In genomic region chr13:78398743-78399410, GRCh38 we compare ENCODE assay signal across 11 cellular contexts.
DNase-seq lines count a peak whose midpoint lies in the region; ATAC-seq and TF ChIP-seq lines count a peak whose summit lies in the region.
"Had no signal": no experiment of that assay in that cellular context is flagged by ENCODE, and none has a peak within 500 bp of the region (broad histone marks: within the 10 kb centered on the region; RNA-seq: fewer than 3 reads in every experiment).

No MANE protein-coding gene starts in this region.

- H3K9me2 ChIP-seq in GM23338 (ENCODE audit: insufficient read depth) = 0 out of 2 replicates have a peak, but pooled peaks cover 5% of the 10 kb centered on the region

- H3K36me3 Mint-ChIP-seq in GM23338 (ENCODE audit: low read depth) (no peaks in the 10 kb centered on the region), Calu3 (ENCODE audit: insufficient read depth, unreplicated experiment) (no peaks in the 10 kb centered on the region)
- no peaks in the 10 kb centered on the region for H3K36me3 Mint-ChIP-seq in activated T-helper 17 cell treated with anti-CD3 and anti-CD28 coated beads, Interleukin-2, amount 50 U/mL, for 72 hours (ENCODE audit: low read depth)

- CTCF ChIA-PET in Calu3 (lab: Charles Lee) = no interaction called here

- TF ChIP-seq CTCF in GM23338 (conservative IDR thresholded peaks at IDR 0.05; ENCODE audit: low read depth in 2 of 2) (no peak), Calu3 (IDR thresholded peaks at IDR 0.05; ENCODE audit: unreplicated experiment) (no peak)

- peak; percentile 19 for DNase-seq in OCI-M1 (lab: John Stamatoyannopoulos, UW)
- no peak for DNase-seq in NCI-H524 (lab: John Stamatoyannopoulos, UW)
- DNase-seq in GM23338 (ENCODE audit: low spot score) = no peak
- no peak for DNase-seq in Calu3
- DNase-seq: activated CD4-positive, alpha-beta T cell treated with anti-CD3 and anti-CD28 coated beads for 48 hours; activated naive CD4-positive, alpha-beta T cell treated with anti-CD3 and anti-CD28 coated beads, Interleukin-2, amount 50 U/mL, for 16 hours had no signal

- H3K4me1 ChIP-seq in GM23338 (ENCODE audit: insufficient read depth) = 0 out of 2 replicates have a peak, but pooled peaks cover 4% of the 10 kb centered on the region
- H3K4me1 ChIP-seq: parathyroid adenoma had no signal

- ATAC-seq in GM19025 (IDR thresholded peaks at IDR 0.05; ENCODE audit: low read depth, unreplicated experiment) = peak; percentile 94
- peak; percentile 97 for ATAC-seq in GM21723 (IDR thresholded peaks at IDR 0.05; ENCODE audit: unreplicated experiment)
- peak; percentile 89 for ATAC-seq in HG03135 (IDR thresholded peaks at IDR 0.05; ENCODE audit: unreplicated experiment)
- no peak for ATAC-seq in GM23338
- ATAC-seq in activated T-helper 17 cell treated with anti-CD3 and anti-CD28 coated beads, Interleukin-2, amount 50 U/mL, for 72 hours (replicated peaks) = no peak

- H3K27ac ChIP-seq in GM23338 (ENCODE audit: low read depth) = no peak overlapping the region
- H3K27ac ChIP-seq: parathyroid adenoma had no signal

- BruUV-seq in Calu3 (replicated peaks; lab: Mats Ljungman, UMichigan) = no TSS peak

- H3K27ac Mint-ChIP-seq in GM23338 (no peak overlapping the region), Calu3 (ENCODE audit: unreplicated experiment) (no peak overlapping the region)
- H3K27ac Mint-ChIP-seq in activated T-helper 17 cell treated with anti-CD3 and anti-CD28 coated beads, Interleukin-2, amount 50 U/mL, for 72 hours = no peak overlapping the region

- no peak overlapping the region for H2AFZ ChIP-seq in GM23338
- H2AFZ ChIP-seq: parathyroid adenoma had no signal

- H3K4me3 Mint-ChIP-seq in GM23338 (no peak overlapping the region), Calu3 (ENCODE audit: low read depth, unreplicated experiment) (no peak overlapping the region)
- no peak overlapping the region for H3K4me3 Mint-ChIP-seq in activated T-helper 17 cell treated with anti-CD3 and anti-CD28 coated beads, Interleukin-2, amount 50 U/mL, for 72 hours

- no peaks in the 10 kb centered on the region for H3F3A ChIP-seq in GM23338 (replicated peaks; ENCODE audit: low read depth)

- H3K27me3 Mint-ChIP-seq in GM23338 (ENCODE audit: insufficient read depth, low read depth, poor library complexity) (no peaks in the 10 kb centered on the region), Calu3 (ENCODE audit: unreplicated experiment) (no peaks in the 10 kb centered on the region)
- H3K27me3 Mint-ChIP-seq in activated T-helper 17 cell treated with anti-CD3 and anti-CD28 coated beads, Interleukin-2, amount 50 U/mL, for 72 hours = no peaks in the 10 kb centered on the region

- H4K20me1 ChIP-seq in GM23338 (replicated peaks; ENCODE audit: insufficient read depth) = no peaks in the 10 kb centered on the region

- no peak overlapping the region for H3K4me2 ChIP-seq in GM23338

- H3K36me3 ChIP-seq in GM23338 (ENCODE audit: insufficient read depth) = no peaks in the 10 kb centered on the region

- H3K4me1 Mint-ChIP-seq in GM23338 (peaks cover 17% of the 10 kb centered on the region), Calu3 (ENCODE audit: low read depth, unreplicated experiment) (no peaks in the 10 kb centered on the region)
- no peaks in the 10 kb centered on the region for H3K4me1 Mint-ChIP-seq in activated T-helper 17 cell treated with anti-CD3 and anti-CD28 coated beads, Interleukin-2, amount 50 U/mL, for 72 hours

- H3K4me3 ChIP-seq in GM23338 = no peak overlapping the region

- H3K9me3 Mint-ChIP-seq in GM23338 (no peaks in the 10 kb centered on the region; the same call in 2 of the 3 replicates), Calu3 (ENCODE audit: low read depth, unreplicated experiment) (no peaks in the 10 kb centered on the region)
- H3K9me3 Mint-ChIP-seq in activated T-helper 17 cell treated with anti-CD3 and anti-CD28 coated beads, Interleukin-2, amount 50 U/mL, for 72 hours = peaks cover 4% of the 10 kb centered on the region

- intact Hi-C loops in Calu3 (cut with micrococcal nuclease; ENCODE audit: unreplicated experiment) = no loop called here

- H3K79me2 ChIP-seq in GM23338 (replicated peaks; ENCODE audit: insufficient read depth) = no peaks in the 10 kb centered on the region
- H3K79me2 ChIP-seq: parathyroid adenoma had no signal

- no peaks in the 10 kb centered on the region for H3K27me3 ChIP-seq in GM23338 (ENCODE audit: insufficient read depth)

TF ChIP-seq in GM23338, 12 proteins besides CTCF, POLR2A, EP300 and RAD21 (continues in another document):
- TF ChIP-seq EZH2phosphoT487 (IDR thresholded peaks at IDR 0.05; ENCODE audit: unreplicated experiment) = no peak
- no peak for TF ChIP-seq ZNF331 (CRISPR knock-in tag; IDR thresholded peaks at IDR 0.05; ENCODE audit: low read depth)
- TF ChIP-seq STAT1 (IDR thresholded peaks at IDR 0.05; ENCODE audit: unreplicated experiment) = no peak
- TF ChIP-seq ZNF462 (CRISPR knock-in tag; IDR thresholded peaks at IDR 0.05) = no peak
- TF ChIP-seq JUNB (IDR thresholded peaks at IDR 0.05; ENCODE audit: unreplicated experiment) = no peak
- TF ChIP-seq POLR2AphosphoS5 (IDR thresholded peaks at IDR 0.05; ENCODE audit: low read depth) = no peak
- no peak for TF ChIP-seq ETS1 (IDR thresholded peaks at IDR 0.05)
- TF ChIP-seq EZH2 (IDR thresholded peaks at IDR 0.05; ENCODE audit: low read depth, unreplicated experiment) = no peak

Comparison
In these comparisons a context has a peak if more than half of its experiments do, and no peak if none do; other contexts are left out.
1. ATAC-seq: peak in GM19025 (single experiment), GM21723 (single experiment) and HG03135 (single experiment); none in GM23338 (single experiment) and activated T-helper 17 cell treated with anti-CD3 and anti-CD28 coated beads, Interleukin-2, amount 50 U/mL, for 72 hours (single experiment).